Comparison of ENCODE assay signal across 2 cellular contexts in the genomic region with DNA sequence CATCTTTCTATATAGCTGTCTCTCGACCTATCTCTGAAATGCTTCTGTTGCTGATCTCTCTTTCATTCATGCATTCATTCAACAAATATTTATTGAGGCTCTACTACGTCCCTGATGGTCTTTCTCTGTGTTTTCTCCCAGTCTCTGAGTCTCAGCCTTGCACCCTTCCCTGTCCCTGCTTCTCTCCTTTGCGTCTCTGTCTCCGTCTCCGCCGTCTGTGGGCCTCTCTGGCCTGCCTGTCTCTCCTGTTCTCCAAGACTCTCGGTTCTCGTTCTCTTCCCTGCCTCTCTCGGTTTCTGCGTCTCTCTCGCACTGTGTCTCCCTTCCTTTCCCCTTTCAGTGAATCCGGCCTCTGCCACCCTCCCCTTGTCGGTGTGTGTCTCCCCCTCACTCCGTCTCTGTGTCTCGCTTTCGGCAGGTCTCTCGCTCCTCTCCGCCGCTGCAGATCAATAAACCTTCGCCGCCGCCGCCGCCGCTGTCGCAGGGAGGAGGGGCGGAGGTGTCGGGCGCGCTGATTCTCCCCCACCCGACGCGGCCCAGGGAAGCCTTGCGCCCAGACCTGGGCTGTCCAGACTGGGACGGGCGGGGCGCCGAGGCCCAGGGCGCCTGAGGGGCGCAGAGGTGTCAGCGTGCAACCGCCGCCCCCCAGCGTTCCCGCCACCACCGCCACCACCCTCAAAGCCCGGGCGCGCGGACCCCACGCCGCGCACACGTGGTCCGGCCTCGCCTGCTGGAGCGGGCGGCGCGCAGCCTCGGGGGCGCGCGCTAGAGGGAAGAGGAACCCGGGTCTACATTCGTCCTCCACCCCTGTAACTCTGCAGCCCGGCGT.
TF ChIP-seq lines count a peak whose summit lies in the region.

No MANE protein-coding gene starts in this region.

TF ChIP-seq in HepG2, 621 proteins besides CTCF, POLR2A, EP300 and RAD21 (continues in another document):
- TF ChIP-seq ZNF607 (CRISPR knock-in tag; IDR thresholded peaks at IDR 0.05; ENCODE audit: borderline replicate concordance) (peak; percentile 78; the same call in 1 of the 2 replicates), FOXA3 (CRISPR knock-in tag; IDR thresholded peaks at IDR 0.05) (no peak), ZNF33A (CRISPR knock-in tag; IDR thresholded peaks at IDR 0.05; ENCODE audit: borderline replicate concordance) (no peak), BCL6 (CRISPR knock-in tag; IDR thresholded peaks at IDR 0.05) (no peak), SIX4 (CRISPR knock-in tag; IDR thresholded peaks at IDR 0.05) (no peak), ZBTB38 (CRISPR knock-in tag; IDR thresholded peaks at IDR 0.05) (0 out of 2 replicates have a peak, but pooled peaks have one; percentile 24), HNRNPK (IDR thresholded peaks at IDR 0.05; ENCODE audit: low read depth, low read length, poor library complexity, severe bottlenecking) (no peak), SAP130 (CRISPR knock-in tag; IDR thresholded peaks at IDR 0.05; ENCODE audit: low read depth) (peak; percentile 10; the same call in 1 of the 2 replicates), MTERF4 (CRISPR knock-in tag; IDR thresholded peaks at IDR 0.05) (no peak), ZNF552 (CRISPR knock-in tag; IDR thresholded peaks at IDR 0.05; ENCODE audit: borderline replicate concordance) (no peak), CCDC6 (CRISPR knock-in tag; IDR thresholded peaks at IDR 0.05) (no peak), PHB2 (IDR thresholded peaks at IDR 0.05; ENCODE audit: partially characterized antibody) (no peak), THAP9 (CRISPR knock-in tag; IDR thresholded peaks at IDR 0.05; ENCODE audit: borderline replicate concordance) (no peak), SKI (IDR thresholded peaks at IDR 0.05; ENCODE audit: partially characterized antibody) (peak; percentile 68)
- TF ChIP-seq, protein P1, sequence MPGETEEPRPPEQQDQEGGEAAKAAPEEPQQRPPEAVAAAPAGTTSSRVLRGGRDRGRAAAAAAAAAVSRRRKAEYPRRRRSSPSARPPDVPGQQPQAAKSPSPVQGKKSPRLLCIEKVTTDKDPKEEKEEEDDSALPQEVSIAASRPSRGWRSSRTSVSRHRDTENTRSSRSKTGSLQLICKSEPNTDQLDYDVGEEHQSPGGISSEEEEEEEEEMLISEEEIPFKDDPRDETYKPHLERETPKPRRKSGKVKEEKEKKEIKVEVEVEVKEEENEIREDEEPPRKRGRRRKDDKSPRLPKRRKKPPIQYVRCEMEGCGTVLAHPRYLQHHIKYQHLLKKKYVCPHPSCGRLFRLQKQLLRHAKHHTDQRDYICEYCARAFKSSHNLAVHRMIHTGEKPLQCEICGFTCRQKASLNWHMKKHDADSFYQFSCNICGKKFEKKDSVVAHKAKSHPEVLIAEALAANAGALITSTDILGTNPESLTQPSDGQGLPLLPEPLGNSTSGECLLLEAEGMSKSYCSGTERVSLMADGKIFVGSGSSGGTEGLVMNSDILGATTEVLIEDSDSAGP (CRISPR knock-in tag; IDR thresholded peaks at IDR 0.05; ENCODE audit: borderline replicate concordance) = no peak
- TF ChIP-seq, protein P2, sequence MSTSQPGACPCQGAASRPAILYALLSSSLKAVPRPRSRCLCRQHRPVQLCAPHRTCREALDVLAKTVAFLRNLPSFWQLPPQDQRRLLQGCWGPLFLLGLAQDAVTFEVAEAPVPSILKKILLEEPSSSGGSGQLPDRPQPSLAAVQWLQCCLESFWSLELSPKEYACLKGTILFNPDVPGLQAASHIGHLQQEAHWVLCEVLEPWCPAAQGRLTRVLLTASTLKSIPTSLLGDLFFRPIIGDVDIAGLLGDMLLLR (CRISPR knock-in tag; IDR thresholded peaks at IDR 0.05) = peak; percentile 41; the same call in 1 of the 2 replicates

TF ChIP-seq in SK-N-SH treated with all-trans-retinoic acid at 6 μM for 48 hours, 23 proteins besides CTCF, POLR2A, EP300 and RAD21:
- TF ChIP-seq, protein P3, sequence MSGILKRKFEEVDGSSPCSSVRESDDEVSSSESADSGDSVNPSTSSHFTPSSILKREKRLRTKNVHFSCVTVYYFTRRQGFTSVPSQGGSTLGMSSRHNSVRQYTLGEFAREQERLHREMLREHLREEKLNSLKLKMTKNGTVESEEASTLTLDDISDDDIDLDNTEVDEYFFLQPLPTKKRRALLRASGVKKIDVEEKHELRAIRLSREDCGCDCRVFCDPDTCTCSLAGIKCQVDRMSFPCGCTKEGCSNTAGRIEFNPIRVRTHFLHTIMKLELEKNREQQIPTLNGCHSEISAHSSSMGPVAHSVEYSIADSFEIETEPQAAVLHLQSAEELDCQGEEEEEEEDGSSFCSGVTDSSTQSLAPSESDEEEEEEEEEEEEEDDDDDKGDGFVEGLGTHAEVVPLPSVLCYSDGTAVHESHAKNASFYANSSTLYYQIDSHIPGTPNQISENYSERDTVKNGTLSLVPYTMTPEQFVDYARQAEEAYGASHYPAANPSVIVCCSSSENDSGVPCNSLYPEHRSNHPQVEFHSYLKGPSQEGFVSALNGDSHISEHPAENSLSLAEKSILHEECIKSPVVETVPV (CRISPR knock-in tag; IDR thresholded peaks at IDR 0.05) = no peak
- TF ChIP-seq, protein P4, sequence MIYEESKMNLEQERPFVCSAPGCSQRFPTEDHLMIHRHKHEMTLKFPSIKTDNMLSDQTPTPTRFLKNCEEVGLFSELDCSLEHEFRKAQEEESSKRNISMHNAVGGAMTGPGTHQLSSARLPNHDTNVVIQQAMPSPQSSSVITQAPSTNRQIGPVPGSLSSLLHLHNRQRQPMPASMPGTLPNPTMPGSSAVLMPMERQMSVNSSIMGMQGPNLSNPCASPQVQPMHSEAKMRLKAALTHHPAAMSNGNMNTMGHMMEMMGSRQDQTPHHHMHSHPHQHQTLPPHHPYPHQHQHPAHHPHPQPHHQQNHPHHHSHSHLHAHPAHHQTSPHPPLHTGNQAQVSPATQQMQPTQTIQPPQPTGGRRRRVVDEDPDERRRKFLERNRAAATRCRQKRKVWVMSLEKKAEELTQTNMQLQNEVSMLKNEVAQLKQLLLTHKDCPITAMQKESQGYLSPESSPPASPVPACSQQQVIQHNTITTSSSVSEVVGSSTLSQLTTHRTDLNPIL (CRISPR knock-in tag; IDR thresholded peaks at IDR 0.05; ENCODE audit: low read depth) = no peak
- no peak for TF ChIP-seq ZFP30 (CRISPR knock-in tag; IDR thresholded peaks at IDR 0.05)
- no peak for TF ChIP-seq TOX (CRISPR knock-in tag; IDR thresholded peaks at IDR 0.05; ENCODE audit: borderline replicate concordance)
